Comparison of ENCODE assay signal across 1 cellular context in the genomic region with DNA sequence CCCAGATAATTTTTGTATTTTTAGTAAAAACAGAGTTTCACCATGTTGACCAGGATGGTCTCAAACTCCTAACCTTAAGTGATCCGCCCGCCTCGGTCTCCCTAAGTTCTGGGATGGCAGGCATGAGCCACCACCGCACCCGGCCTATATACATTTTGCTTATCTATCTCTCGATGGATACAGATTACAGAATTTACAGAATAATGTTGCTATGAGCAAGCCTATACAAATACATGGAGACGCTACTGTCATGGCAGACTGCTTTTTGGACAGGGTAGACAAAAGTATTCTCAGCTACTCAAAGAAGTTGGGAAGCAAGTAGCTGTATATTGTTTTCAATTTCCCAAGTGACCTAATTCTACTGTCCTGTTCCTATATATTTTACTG.
A peak's percentile ranks its signal among the peaks of the same experiment; 100 is the strongest.
TF ChIP-seq lines count a peak whose summit lies in the region.

No MANE protein-coding gene starts in this region.

TF ChIP-seq in K562, 482 proteins besides CTCF, POLR2A, EP300 and RAD21 (continued from another document and continues in another):
- TF ChIP-seq, protein P1, sequence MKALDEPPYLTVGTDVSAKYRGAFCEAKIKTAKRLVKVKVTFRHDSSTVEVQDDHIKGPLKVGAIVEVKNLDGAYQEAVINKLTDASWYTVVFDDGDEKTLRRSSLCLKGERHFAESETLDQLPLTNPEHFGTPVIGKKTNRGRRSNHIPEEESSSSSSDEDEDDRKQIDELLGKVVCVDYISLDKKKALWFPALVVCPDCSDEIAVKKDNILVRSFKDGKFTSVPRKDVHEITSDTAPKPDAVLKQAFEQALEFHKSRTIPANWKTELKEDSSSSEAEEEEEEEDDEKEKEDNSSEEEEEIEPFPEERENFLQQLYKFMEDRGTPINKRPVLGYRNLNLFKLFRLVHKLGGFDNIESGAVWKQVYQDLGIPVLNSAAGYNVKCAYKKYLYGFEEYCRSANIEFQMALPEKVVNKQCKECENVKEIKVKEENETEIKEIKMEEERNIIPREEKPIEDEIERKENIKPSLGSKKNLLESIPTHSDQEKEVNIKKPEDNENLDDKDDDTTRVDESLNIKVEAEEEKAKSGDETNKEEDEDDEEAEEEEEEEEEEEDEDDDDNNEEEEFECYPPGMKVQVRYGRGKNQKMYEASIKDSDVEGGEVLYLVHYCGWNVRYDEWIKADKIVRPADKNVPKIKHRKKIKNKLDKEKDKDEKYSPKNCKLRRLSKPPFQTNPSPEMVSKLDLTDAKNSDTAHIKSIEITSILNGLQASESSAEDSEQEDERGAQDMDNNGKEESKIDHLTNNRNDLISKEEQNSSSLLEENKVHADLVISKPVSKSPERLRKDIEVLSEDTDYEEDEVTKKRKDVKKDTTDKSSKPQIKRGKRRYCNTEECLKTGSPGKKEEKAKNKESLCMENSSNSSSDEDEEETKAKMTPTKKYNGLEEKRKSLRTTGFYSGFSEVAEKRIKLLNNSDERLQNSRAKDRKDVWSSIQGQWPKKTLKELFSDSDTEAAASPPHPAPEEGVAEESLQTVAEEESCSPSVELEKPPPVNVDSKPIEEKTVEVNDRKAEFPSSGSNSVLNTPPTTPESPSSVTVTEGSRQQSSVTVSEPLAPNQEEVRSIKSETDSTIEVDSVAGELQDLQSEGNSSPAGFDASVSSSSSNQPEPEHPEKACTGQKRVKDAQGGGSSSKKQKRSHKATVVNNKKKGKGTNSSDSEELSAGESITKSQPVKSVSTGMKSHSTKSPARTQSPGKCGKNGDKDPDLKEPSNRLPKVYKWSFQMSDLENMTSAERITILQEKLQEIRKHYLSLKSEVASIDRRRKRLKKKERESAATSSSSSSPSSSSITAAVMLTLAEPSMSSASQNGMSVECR (CRISPR knock-in tag; IDR thresholded peaks at IDR 0.05), result peak; percentile 3; the same call in 1 of the 2 replicates
- TF ChIP-seq ZKSCAN8 (CRISPR knock-in tag; IDR thresholded peaks at IDR 0.05), result no peak
- no peak for TF ChIP-seq ZNF197 (CRISPR knock-in tag; IDR thresholded peaks at IDR 0.05; ENCODE audit: low read depth)
- TF ChIP-seq, protein P2, sequence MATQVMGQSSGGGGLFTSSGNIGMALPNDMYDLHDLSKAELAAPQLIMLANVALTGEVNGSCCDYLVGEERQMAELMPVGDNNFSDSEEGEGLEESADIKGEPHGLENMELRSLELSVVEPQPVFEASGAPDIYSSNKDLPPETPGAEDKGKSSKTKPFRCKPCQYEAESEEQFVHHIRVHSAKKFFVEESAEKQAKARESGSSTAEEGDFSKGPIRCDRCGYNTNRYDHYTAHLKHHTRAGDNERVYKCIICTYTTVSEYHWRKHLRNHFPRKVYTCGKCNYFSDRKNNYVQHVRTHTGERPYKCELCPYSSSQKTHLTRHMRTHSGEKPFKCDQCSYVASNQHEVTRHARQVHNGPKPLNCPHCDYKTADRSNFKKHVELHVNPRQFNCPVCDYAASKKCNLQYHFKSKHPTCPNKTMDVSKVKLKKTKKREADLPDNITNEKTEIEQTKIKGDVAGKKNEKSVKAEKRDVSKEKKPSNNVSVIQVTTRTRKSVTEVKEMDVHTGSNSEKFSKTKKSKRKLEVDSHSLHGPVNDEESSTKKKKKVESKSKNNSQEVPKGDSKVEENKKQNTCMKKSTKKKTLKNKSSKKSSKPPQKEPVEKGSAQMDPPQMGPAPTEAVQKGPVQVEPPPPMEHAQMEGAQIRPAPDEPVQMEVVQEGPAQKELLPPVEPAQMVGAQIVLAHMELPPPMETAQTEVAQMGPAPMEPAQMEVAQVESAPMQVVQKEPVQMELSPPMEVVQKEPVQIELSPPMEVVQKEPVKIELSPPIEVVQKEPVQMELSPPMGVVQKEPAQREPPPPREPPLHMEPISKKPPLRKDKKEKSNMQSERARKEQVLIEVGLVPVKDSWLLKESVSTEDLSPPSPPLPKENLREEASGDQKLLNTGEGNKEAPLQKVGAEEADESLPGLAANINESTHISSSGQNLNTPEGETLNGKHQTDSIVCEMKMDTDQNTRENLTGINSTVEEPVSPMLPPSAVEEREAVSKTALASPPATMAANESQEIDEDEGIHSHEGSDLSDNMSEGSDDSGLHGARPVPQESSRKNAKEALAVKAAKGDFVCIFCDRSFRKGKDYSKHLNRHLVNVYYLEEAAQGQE (CRISPR knock-in tag; IDR thresholded peaks at IDR 0.05; ENCODE audit: low read depth), result no peak
- TF ChIP-seq ZNF121 (CRISPR knock-in tag; conservative IDR thresholded peaks at IDR 0.05), result no peak
- no peak for TF ChIP-seq MCM2 (IDR thresholded peaks at IDR 0.05; ENCODE audit: low read depth)
- TF ChIP-seq HDAC1 (IDR thresholded peaks at IDR 0.05), result 0 out of 4 replicates have a peak, but pooled peaks of 1 of the 2 experiments have one; percentile 12
- TF ChIP-seq NFYB (IDR thresholded peaks at IDR 0.05; ENCODE audit: extremely low read depth, insufficient read length), result no peak
- TF ChIP-seq CBFB (CRISPR knock-in tag; IDR thresholded peaks at IDR 0.05), result no peak
- TF ChIP-seq, protein P3, sequence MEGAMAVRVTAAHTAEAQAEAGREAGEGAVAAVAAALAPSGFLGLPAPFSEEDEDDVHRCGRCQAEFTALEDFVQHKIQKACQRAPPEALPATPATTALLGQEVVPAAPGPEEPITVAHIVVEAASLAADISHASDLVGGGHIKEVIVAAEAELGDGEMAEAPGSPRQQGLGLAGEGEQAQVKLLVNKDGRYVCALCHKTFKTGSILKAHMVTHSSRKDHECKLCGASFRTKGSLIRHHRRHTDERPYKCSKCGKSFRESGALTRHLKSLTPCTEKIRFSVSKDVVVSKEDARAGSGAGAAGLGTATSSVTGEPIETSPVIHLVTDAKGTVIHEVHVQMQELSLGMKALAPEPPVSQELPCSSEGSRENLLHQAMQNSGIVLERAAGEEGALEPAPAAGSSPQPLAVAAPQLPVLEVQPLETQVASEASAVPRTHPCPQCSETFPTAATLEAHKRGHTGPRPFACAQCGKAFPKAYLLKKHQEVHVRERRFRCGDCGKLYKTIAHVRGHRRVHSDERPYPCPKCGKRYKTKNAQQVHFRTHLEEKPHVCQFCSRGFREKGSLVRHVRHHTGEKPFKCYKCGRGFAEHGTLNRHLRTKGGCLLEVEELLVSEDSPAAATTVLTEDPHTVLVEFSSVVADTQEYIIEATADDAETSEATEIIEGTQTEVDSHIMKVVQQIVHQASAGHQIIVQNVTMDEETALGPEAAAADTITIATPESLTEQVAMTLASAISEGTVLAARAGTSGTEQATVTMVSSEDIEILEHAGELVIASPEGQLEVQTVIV (CRISPR knock-in tag; IDR thresholded peaks at IDR 0.05; ENCODE audit: borderline replicate concordance), result peak; percentile 15; the same call in 1 of the 2 replicates
- no peak for TF ChIP-seq HMG20A (CRISPR knock-in tag; conservative IDR thresholded peaks at IDR 0.05)
- no peak for TF ChIP-seq HNRNPL (IDR thresholded peaks at IDR 0.05; ENCODE audit: low read depth, low read length)
- TF ChIP-seq NR4A1 (CRISPR knock-in tag; IDR thresholded peaks at IDR 0.05), result no peak
- TF ChIP-seq NR4A1 (tag; IDR thresholded peaks at IDR 0.05), result peak; percentile 80; the same call in 1 of the 2 replicates
- no peak for TF ChIP-seq ZNF134 (CRISPR knock-in tag; conservative IDR thresholded peaks at IDR 0.05)
- TF ChIP-seq POLR2B (IDR thresholded peaks at IDR 0.05; ENCODE audit: low read depth, partially characterized antibody), result no peak
- TF ChIP-seq, protein P4, sequence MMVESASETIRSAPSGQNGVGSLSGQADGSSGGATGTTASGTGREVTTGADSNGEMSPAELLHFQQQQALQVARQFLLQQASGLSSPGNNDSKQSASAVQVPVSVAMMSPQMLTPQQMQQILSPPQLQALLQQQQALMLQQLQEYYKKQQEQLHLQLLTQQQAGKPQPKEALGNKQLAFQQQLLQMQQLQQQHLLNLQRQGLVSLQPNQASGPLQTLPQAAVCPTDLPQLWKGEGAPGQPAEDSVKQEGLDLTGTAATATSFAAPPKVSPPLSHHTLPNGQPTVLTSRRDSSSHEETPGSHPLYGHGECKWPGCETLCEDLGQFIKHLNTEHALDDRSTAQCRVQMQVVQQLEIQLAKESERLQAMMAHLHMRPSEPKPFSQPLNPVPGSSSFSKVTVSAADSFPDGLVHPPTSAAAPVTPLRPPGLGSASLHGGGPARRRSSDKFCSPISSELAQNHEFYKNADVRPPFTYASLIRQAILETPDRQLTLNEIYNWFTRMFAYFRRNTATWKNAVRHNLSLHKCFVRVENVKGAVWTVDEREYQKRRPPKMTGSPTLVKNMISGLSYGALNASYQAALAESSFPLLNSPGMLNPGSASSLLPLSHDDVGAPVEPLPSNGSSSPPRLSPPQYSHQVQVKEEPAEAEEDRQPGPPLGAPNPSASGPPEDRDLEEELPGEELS (CRISPR knock-in tag; IDR thresholded peaks at IDR 0.05; ENCODE audit: borderline replicate concordance), result 0 out of 2 replicates have a peak, but pooled peaks have one; percentile 44
- TF ChIP-seq, protein P5, sequence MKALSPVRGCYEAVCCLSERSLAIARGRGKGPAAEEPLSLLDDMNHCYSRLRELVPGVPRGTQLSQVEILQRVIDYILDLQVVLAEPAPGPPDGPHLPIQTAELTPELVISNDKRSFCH (CRISPR knock-in tag; IDR thresholded peaks at IDR 0.05), result no peak
- TF ChIP-seq, protein P5 (tag; IDR thresholded peaks at IDR 0.05), result peak; percentile 76
- TF ChIP-seq RCOR1 (IDR thresholded peaks at IDR 0.05; ENCODE audit: borderline replicate concordance in 1 of 2, low read depth in 2 of 2, low read length in 2 of 2), result 0 out of 4 replicates have a peak, but pooled peaks of 1 of the 2 experiments have one; percentile 1
- TF ChIP-seq CXXC5 (CRISPR knock-in tag; IDR thresholded peaks at IDR 0.05), result 0 out of 2 replicates have a peak, but pooled peaks have one; percentile 3
- no peak for TF ChIP-seq NCOA1 (IDR thresholded peaks at IDR 0.05; ENCODE audit: low read depth)
- TF ChIP-seq RBM34 (IDR thresholded peaks at IDR 0.05; ENCODE audit: borderline replicate concordance, insufficient read depth, low read length), result no peak
- TF ChIP-seq ZC3H4 (CRISPR knock-in tag; IDR thresholded peaks at IDR 0.05; ENCODE audit: borderline replicate concordance), result no peak
- no peak; a peak in 1 of 4 replicates for TF ChIP-seq NRF1 (conservative IDR thresholded peaks at IDR 0.05 in 1 of 2, IDR thresholded peaks at IDR 0.05 in 1 of 2)
- no peak for TF ChIP-seq WHSC1 (IDR thresholded peaks at IDR 0.05; ENCODE audit: low read length)
- TF ChIP-seq, protein P6, sequence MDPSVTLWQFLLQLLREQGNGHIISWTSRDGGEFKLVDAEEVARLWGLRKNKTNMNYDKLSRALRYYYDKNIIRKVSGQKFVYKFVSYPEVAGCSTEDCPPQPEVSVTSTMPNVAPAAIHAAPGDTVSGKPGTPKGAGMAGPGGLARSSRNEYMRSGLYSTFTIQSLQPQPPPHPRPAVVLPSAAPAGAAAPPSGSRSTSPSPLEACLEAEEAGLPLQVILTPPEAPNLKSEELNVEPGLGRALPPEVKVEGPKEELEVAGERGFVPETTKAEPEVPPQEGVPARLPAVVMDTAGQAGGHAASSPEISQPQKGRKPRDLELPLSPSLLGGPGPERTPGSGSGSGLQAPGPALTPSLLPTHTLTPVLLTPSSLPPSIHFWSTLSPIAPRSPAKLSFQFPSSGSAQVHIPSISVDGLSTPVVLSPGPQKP (CRISPR knock-in tag; IDR thresholded peaks at IDR 0.05), result no peak
- no peak for TF ChIP-seq TCF7L2 (IDR thresholded peaks at IDR 0.05; ENCODE audit: low read depth, low read length)
- TF ChIP-seq ZNF584 (CRISPR knock-in tag; IDR thresholded peaks at IDR 0.05; ENCODE audit: low read depth), result peak; percentile 55; the same call in 1 of the 2 replicates
- TF ChIP-seq DDX20 (tag; IDR thresholded peaks at IDR 0.05; ENCODE audit: low read depth), result peak; percentile 78
- TF ChIP-seq, protein P7, sequence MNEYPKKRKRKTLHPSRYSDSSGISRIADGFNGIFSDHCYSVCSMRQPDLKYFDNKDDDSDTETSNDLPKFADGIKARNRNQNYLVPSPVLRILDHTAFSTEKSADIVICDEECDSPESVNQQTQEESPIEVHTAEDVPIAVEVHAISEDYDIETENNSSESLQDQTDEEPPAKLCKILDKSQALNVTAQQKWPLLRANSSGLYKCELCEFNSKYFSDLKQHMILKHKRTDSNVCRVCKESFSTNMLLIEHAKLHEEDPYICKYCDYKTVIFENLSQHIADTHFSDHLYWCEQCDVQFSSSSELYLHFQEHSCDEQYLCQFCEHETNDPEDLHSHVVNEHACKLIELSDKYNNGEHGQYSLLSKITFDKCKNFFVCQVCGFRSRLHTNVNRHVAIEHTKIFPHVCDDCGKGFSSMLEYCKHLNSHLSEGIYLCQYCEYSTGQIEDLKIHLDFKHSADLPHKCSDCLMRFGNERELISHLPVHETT (CRISPR knock-in tag; conservative IDR thresholded peaks at IDR 0.05 in 1 of 2, IDR thresholded peaks at IDR 0.05 in 1 of 2), result peak in 1 of 2 experiments; percentile 67; a peak in 1 of 4 replicates
- TF ChIP-seq ZC3H8 (IDR thresholded peaks at IDR 0.05), result no peak
- TF ChIP-seq SMAD1 (IDR thresholded peaks at IDR 0.05; ENCODE audit: low read depth, low read length, partially characterized antibody), result peak; percentile 15
- TF ChIP-seq, protein P8, sequence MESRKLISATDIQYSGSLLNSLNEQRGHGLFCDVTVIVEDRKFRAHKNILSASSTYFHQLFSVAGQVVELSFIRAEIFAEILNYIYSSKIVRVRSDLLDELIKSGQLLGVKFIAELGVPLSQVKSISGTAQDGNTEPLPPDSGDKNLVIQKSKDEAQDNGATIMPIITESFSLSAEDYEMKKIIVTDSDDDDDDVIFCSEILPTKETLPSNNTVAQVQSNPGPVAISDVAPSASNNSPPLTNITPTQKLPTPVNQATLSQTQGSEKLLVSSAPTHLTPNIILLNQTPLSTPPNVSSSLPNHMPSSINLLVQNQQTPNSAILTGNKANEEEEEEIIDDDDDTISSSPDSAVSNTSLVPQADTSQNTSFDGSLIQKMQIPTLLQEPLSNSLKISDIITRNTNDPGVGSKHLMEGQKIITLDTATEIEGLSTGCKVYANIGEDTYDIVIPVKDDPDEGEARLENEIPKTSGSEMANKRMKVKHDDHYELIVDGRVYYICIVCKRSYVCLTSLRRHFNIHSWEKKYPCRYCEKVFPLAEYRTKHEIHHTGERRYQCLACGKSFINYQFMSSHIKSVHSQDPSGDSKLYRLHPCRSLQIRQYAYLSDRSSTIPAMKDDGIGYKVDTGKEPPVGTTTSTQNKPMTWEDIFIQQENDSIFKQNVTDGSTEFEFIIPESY (CRISPR knock-in tag; IDR thresholded peaks at IDR 0.05), result 0 out of 2 replicates have a peak, but pooled peaks have one; percentile 20
- 0 out of 2 replicates have a peak, but pooled peaks have one; percentile 13 for TF ChIP-seq ZNF263 (CRISPR knock-in tag; IDR thresholded peaks at IDR 0.05; ENCODE audit: borderline replicate concordance)
- 0 out of 2 replicates have a peak, but pooled peaks have one; percentile 13 for TF ChIP-seq PTTG1 (tag; IDR thresholded peaks at IDR 0.05; ENCODE audit: low read depth)
- TF ChIP-seq, protein P9, sequence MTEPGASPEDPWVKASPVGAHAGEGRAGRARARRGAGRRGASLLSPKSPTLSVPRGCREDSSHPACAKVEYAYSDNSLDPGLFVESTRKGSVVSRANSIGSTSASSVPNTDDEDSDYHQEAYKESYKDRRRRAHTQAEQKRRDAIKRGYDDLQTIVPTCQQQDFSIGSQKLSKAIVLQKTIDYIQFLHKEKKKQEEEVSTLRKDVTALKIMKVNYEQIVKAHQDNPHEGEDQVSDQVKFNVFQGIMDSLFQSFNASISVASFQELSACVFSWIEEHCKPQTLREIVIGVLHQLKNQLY (CRISPR knock-in tag; conservative IDR thresholded peaks at IDR 0.05), result no peak
